In genomic region chr17:64532409-64532808, GRCh38 we compare ENCODE assay signal across 17 cellular contexts.
"Had no signal": no experiment of that assay in that cellular context is flagged by ENCODE, and none has a peak within 500 bp of the region (broad histone marks: within the 10 kb centered on the region; RNA-seq: fewer than 3 reads in every experiment).

No MANE protein-coding gene starts in this region.

- ATAC-seq: gastrocnemius medialis; left lobe of liver; natural killer cell; stimulated activated naive CD8-positive, alpha-beta T cell treated with anti-CD3 and anti-CD28 coated beads, Interleukin-15, amount 100 ng/mL, for 72 hours had no signal

- DNase-seq: activated B cell treated with CpG ODN at 0.5 μM for 24 hours; activated CD4-positive, alpha-beta T cell treated with anti-CD3 and anti-CD28 coated beads, Interleukin-2, amount 50 U/mL, for 1 hour; activated gamma-delta T cell; activated T-cell treated with anti-CD3 and anti-CD28 coated beads for 4 hours; dorsolateral prefrontal cortex; endodermal cell; gastrocnemius medialis; islet precursor cell; natural killer cell; posterior cingulate gyrus; stimulated activated CD4-positive, alpha-beta T cell treated with anti-CD3 and anti-CD28 coated beads, Interleukin-15, amount 100 ng/mL, for 24 hours; stimulated activated CD4-positive, alpha-beta T cell treated with anti-CD3 and anti-CD28 coated beads, Interleukin-4, amount 100 ng/mL, for 1 hour; stimulated activated naive CD8-positive, alpha-beta T cell treated with anti-CD3 and anti-CD28 coated beads, Interleukin-15, amount 100 ng/mL, for 72 hours had no signal

- H3K27me3 Mint-ChIP-seq: activated B cell treated with CpG ODN at 0.5 μM for 24 hours; stimulated activated naive CD8-positive, alpha-beta T cell treated with anti-CD3 and anti-CD28 coated beads, Interleukin-15, amount 100 ng/mL, for 72 hours had no signal

- H3K4me1 ChIP-seq: gastrocnemius medialis had no signal

- H3K27me3 ChIP-seq: dorsolateral prefrontal cortex, gastrocnemius medialis, hepatocyte, neutrophil, SJSA1 had no signal

- H3K4me1 Mint-ChIP-seq: activated B cell treated with CpG ODN at 0.5 μM for 24 hours, endodermal cell had no signal

- H3K4me2 ChIP-seq: hepatocyte had no signal

- H3K4me3 Mint-ChIP-seq: activated B cell treated with CpG ODN at 0.5 μM for 24 hours; endodermal cell; natural killer cell; stimulated activated naive CD8-positive, alpha-beta T cell treated with anti-CD3 and anti-CD28 coated beads, Interleukin-15, amount 100 ng/mL, for 72 hours had no signal

- H3K27ac ChIP-seq: gastrocnemius medialis, hepatocyte, neutrophil, SJSA1 had no signal

- H3K4me3 ChIP-seq: dorsolateral prefrontal cortex, gastrocnemius medialis, hepatocyte, SJSA1 had no signal

- H3K9me3 Mint-ChIP-seq: activated B cell treated with CpG ODN at 0.5 μM for 24 hours; endodermal cell; natural killer cell; stimulated activated naive CD8-positive, alpha-beta T cell treated with anti-CD3 and anti-CD28 coated beads, Interleukin-15, amount 100 ng/mL, for 72 hours had no signal

- H3K27ac Mint-ChIP-seq: activated B cell treated with CpG ODN at 0.5 μM for 24 hours, endodermal cell had no signal

- H3K9me3 ChIP-seq: gastrocnemius medialis, neutrophil, SJSA1 had no signal

- H2AFZ ChIP-seq: hepatocyte had no signal
